In the genomic region with DNA sequence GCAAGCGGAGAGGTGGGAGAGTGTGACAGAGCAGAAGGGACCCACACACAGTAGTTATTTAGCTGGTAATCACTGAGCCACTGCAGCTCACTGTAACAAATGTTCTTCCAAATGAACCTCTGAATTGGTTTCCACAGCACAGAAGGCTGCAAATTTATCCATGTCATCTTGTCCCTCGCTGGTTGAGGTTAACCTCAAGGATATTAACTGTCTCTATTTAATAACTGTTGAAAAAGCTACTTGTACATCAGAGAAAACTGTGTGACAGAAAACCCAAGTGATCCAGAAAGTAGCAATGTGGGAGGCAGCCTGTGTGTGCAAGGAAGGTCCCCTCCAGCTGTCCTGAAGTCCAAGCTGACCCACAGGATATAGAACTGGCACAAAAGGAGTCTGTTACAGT, we compare ENCODE assay signal across 1 cellular context.
TF ChIP-seq lines count a peak whose summit lies in the region.

No MANE protein-coding gene starts in this region.

TF ChIP-seq in GM23338, 12 proteins besides CTCF, POLR2A, EP300 and RAD21 (continued from another document):
- TF ChIP-seq, protein P1, sequence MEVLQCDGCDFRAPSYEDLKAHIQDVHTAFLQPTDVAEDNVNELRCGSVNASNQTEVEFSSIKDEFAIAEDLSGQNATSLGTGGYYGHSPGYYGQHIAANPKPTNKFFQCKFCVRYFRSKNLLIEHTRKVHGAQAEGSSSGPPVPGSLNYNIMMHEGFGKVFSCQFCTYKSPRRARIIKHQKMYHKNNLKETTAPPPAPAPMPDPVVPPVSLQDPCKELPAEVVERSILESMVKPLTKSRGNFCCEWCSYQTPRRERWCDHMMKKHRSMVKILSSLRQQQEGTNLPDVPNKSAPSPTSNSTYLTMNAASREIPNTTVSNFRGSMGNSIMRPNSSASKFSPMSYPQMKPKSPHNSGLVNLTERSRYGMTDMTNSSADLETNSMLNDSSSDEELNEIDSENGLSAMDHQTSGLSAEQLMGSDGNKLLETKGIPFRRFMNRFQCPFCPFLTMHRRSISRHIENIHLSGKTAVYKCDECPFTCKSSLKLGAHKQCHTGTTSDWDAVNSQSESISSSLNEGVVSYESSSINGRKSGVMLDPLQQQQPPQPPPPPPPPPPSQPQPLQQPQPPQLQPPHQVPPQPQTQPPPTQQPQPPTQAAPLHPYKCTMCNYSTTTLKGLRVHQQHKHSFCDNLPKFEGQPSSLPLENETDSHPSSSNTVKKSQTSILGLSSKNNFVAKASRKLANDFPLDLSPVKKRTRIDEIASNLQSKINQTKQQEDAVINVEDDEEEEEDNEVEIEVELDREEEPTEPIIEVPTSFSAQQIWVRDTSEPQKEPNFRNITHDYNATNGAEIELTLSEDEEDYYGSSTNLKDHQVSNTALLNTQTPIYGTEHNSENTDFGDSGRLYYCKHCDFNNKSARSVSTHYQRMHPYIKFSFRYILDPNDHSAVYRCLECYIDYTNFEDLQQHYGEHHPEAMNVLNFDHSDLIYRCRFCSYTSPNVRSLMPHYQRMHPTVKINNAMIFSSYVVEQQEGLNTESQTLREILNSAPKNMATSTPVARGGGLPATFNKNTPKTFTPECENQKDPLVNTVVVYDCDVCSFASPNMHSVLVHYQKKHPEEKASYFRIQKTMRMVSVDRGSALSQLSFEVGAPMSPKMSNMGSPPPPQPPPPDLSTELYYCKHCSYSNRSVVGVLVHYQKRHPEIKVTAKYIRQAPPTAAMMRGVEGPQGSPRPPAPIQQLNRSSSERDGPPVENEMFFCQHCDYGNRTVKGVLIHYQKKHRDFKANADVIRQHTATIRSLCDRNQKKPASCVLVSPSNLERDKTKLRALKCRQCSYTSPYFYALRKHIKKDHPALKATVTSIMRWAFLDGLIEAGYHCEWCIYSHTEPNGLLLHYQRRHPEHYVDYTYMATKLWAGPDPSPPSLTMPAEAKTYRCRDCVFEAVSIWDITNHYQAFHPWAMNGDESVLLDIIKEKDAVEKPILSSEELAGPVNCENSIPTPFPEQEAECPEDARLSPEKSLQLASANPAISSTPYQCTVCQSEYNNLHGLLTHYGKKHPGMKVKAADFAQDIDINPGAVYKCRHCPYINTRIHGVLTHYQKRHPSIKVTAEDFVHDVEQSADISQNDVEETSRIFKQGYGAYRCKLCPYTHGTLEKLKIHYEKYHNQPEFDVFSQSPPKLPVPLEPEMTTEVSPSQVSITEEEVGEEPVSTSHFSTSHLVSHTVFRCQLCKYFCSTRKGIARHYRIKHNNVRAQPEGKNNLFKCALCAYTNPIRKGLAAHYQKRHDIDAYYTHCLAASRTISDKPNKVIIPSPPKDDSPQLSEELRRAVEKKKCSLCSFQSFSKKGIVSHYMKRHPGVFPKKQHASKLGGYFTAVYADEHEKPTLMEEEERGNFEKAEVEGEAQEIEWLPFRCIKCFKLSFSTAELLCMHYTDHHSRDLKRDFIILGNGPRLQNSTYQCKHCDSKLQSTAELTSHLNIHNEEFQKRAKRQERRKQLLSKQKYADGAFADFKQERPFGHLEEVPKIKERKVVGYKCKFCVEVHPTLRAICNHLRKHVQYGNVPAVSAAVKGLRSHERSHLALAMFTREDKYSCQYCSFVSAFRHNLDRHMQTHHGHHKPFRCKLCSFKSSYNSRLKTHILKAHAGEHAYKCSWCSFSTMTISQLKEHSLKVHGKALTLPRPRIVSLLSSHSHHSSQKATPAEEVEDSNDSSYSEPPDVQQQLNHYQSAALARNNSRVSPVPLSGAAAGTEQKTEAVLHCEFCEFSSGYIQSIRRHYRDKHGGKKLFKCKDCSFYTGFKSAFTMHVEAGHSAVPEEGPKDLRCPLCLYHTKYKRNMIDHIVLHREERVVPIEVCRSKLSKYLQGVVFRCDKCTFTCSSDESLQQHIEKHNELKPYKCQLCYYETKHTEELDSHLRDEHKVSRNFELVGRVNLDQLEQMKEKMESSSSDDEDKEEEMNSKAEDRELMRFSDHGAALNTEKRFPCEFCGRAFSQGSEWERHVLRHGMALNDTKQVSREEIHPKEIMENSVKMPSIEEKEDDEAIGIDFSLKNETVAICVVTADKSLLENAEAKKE (CRISPR knock-in tag; IDR thresholded peaks at IDR 0.05): no peak
- TF ChIP-seq POLR2AphosphoS5 (IDR thresholded peaks at IDR 0.05; ENCODE audit: low read depth) (no peak), STAT1 (IDR thresholded peaks at IDR 0.05; ENCODE audit: unreplicated experiment) (no peak), ZNF331 (CRISPR knock-in tag; IDR thresholded peaks at IDR 0.05; ENCODE audit: low read depth) (no peak), CREB1 (CRISPR knock-in tag; IDR thresholded peaks at IDR 0.05; ENCODE audit: low read depth) (no peak)
TF ChIP-seq in GM23338: peak in this region for 0.
